In the genomic region with DNA sequence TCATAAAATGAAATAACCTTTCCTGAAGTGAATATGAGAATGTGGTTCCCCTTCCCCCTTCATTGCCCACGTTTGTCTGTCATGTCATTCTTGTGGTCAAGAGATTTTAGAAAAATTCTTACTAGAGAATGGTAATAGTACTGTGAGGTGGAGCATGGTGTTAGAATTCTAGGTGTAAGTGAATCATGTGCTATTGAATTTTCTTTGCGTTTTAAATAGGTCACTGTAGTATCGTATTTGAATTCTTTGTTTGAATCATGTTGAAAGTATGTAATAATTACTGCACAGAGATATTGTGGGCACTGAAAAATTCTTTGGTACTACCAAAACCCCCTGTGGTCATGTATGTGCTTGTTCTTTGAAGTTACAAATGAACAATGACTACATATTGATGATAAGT, we compare ENCODE assay signal across 9 cellular contexts. TPM values are rescaled to one million over a fixed set of nuclear protein-coding genes. Genes with fewer than 3 reads are reported as not detected.
DNase-seq lines count a peak whose midpoint lies in the region; ATAC-seq and TF ChIP-seq lines count a peak whose summit lies in the region.
"Had no signal": no experiment of that assay in that cellular context is flagged by ENCODE, and none has a peak within 500 bp of the region (broad histone marks: within the 10 kb centered on the region; RNA-seq: fewer than 3 reads in every experiment).

No MANE protein-coding gene starts in this region.

- H3K27me3 ChIP-seq in BLaER1: no peaks in the 10 kb centered on the region
- H3K27me3 ChIP-seq: body of pancreas had no signal

- H4K20me1 ChIP-seq in BLaER1: no peaks in the 10 kb centered on the region

- no peak overlapping the region for H3K27ac ChIP-seq in BLaER1
- no peak overlapping the region for H3K27ac ChIP-seq in caudate nucleus (ENCODE audit: low read depth, low read length)
- H3K27ac ChIP-seq: body of pancreas had no signal

- peaks cover 22% of the 10 kb centered on the region for H3K36me3 ChIP-seq in BLaER1

- in situ Hi-C loops in astrocyte of the cerebellum (cut with HindIII; ENCODE audit: low sequenced_read_pairs): no loop called here

- ATAC-seq in GM19397 (IDR thresholded peaks at IDR 0.05; ENCODE audit: unreplicated experiment) (peak; percentile 68), HG03432 (IDR thresholded peaks at IDR 0.05; ENCODE audit: unreplicated experiment) (peak; percentile 83)
- ATAC-seq: body of pancreas had no signal

- peak; percentile 81 for DNase-seq in astrocyte of the cerebellum (ENCODE audit: low read depth)
- no peak for DNase-seq in caudate nucleus (lab: John Stamatoyannopoulos, UW)
- no peak for DNase-seq in ureter (ENCODE audit: low spot score)
- no peak for DNase-seq in HUDEP-2 (lab: John Stamatoyannopoulos, UW; ENCODE audit: unreplicated experiment in 76 of 76)
- no peak for DNase-seq in 8988T
- DNase-seq: body of pancreas had no signal

- no peak for TF ChIP-seq CTCF in astrocyte of the cerebellum (IDR thresholded peaks at IDR 0.05; ENCODE audit: low read depth, low read length, missing control alignments)

- no peak overlapping the region for H3K9ac ChIP-seq in BLaER1

- no peak overlapping the region for H3K4me3 ChIP-seq in BLaER1
- no peak overlapping the region for H3K4me3 ChIP-seq in astrocyte of the cerebellum (ENCODE audit: low read depth, low read length)
- H3K4me3 ChIP-seq: body of pancreas had no signal

- H3K9me3 ChIP-seq in BLaER1: no peaks in the 10 kb centered on the region
- H3K9me3 ChIP-seq: body of pancreas had no signal

- H3K4me1 ChIP-seq in BLaER1: peaks cover 14% of the 10 kb centered on the region
- H3K4me1 ChIP-seq: body of pancreas had no signal

- H3K4me2 ChIP-seq in BLaER1: 0 out of 2 replicates have a peak overlapping the region, but pooled peaks have one; percentile 39

RNA-seq across cellular contexts. Expression of gene FUT8, which starts 49.9 kb away (rescaled TPM):
- total RNA-seq in ureter: 38.0 TPM
